ENCODE assay signal across 11 cellular contexts in the genomic region with DNA sequence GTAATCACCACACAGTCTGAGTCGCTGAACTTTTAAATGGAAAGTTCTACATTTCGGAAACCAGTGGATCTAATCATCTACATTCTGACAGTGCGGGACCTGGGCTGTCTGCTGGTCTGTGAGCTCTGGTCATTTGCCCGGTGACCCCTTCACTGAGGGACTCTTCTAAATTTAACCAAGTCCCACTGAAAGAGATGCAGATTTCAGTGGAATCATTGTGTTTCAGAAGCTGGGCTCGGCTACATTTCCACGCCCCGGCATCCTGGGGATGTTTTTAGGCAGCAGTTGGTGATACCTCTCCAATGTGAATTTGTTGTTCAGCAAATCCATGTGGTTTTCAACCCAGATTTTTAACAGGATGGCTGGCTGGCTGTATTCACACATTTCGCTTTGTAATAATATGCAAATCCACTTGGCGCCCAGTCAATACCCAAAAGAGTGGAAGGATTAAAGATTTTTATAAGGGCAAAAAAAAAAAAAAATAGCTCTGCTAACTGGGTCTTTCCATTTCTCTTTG.
DNase-seq lines count a peak whose midpoint lies in the region; TF ChIP-seq lines count a peak whose summit lies in the region.
"Had no signal": no experiment of that assay in that cellular context is flagged by ENCODE, and none has a peak within 500 bp of the region (broad histone marks: within the 10 kb centered on the region; RNA-seq: fewer than 3 reads in every experiment).

No MANE protein-coding gene starts in this region.

- H4K20me1 ChIP-seq in smooth muscle cell (ENCODE audit: low read depth) = peaks cover 87% of the 10 kb centered on the region

- H3K4me3 ChIP-seq in dorsolateral prefrontal cortex = peak overlapping the region in 42 of 59 donors; percentile 0 to 54 (median 30)
- H3K4me3 ChIP-seq in mesodermal cell (ENCODE audit: extremely low read depth, insufficient read depth, low read length, poor library complexity, severe bottlenecking) = no peak overlapping the region
- H3K4me3 ChIP-seq in smooth muscle cell = no peak overlapping the region
- no peak overlapping the region for H3K4me3 ChIP-seq in ascending aorta
- H3K4me3 ChIP-seq: upper lobe of right lung had no signal

- H3K4me1 ChIP-seq in mesodermal cell (ENCODE audit: control insufficient read depth, insufficient read depth, low read length, poor library complexity, severe bottlenecking) (peaks cover 80% of the 10 kb centered on the region), smooth muscle cell (ENCODE audit: low read depth) (peaks cover 70% of the 10 kb centered on the region), ascending aorta (peaks cover 0 to 8% of the 10 kb centered on the region in 2 donors)
- H3K4me1 ChIP-seq: upper lobe of right lung had no signal

- H3F3A ChIP-seq in smooth muscle cell (ENCODE audit: low read depth) = peaks cover 39% of the 10 kb centered on the region

- intact Hi-C loops in dorsolateral prefrontal cortex (cut with DNase I) (no loop called here), ascending aorta (cut with DNase I) (no loop called here)

- DNase-seq in NCI-H1048 (lab: John Stamatoyannopoulos, UW) (peak; percentile 58), dorsolateral prefrontal cortex (peak in 5 of 10 donors; percentile 37 to 66 (median 44)), smooth muscle cell (lab: John Stamatoyannopoulos, UW; ENCODE audit: unreplicated experiment) (no peak), SKM-1 treated with dmso at 0.1 percent for 144 hours (lab: John Stamatoyannopoulos, UW; ENCODE audit: unreplicated experiment) (no peak), cortex of kidney (lab: John Stamatoyannopoulos, UW) (no peak), NCI-H187 (lab: John Stamatoyannopoulos, UW) (no peak), ascending aorta (ENCODE audit: low spot score in 2 of 2) (no peak)
- DNase-seq: T-helper 17 cell, upper lobe of right lung had no signal

- H3K9me3 ChIP-seq in mesodermal cell (ENCODE audit: control insufficient read depth, low read length) (no peaks in the 10 kb centered on the region), smooth muscle cell (replicated peaks; ENCODE audit: low read depth) (no peaks in the 10 kb centered on the region), ascending aorta (no peaks in the 10 kb centered on the region)
- H3K9me3 ChIP-seq: upper lobe of right lung had no signal

- WGBS in mesodermal cell (ENCODE audit: insufficient coverage in 2 of 2), 2 experiments = 34 to 51% methylated on average over 7 to 8 of the region's 9 CpGs
- 49% methylated on average over 9 of the region's 9 CpGs for WGBS in smooth muscle cell (ENCODE audit: low lambda C conversion rate)

- H2AFZ ChIP-seq in smooth muscle cell (ENCODE audit: low read depth) = no peak overlapping the region

- H3K27me3 ChIP-seq in dorsolateral prefrontal cortex = no peaks in the 10 kb centered on the region
- H3K27me3 ChIP-seq in smooth muscle cell (ENCODE audit: low read depth) = no peaks in the 10 kb centered on the region
- no peaks in the 10 kb centered on the region for H3K27me3 ChIP-seq in ascending aorta
- H3K27me3 ChIP-seq: upper lobe of right lung had no signal

- peak overlapping the region; percentile 90 for H3K9ac ChIP-seq in smooth muscle cell (ENCODE audit: low read depth)

- H3K79me2 ChIP-seq in smooth muscle cell (ENCODE audit: low read depth) = peaks cover 84% of the 10 kb centered on the region

- no peak for TF ChIP-seq CTCF in dorsolateral prefrontal cortex (IDR thresholded peaks at IDR 0.05 in 54 of 56, conservative IDR thresholded peaks at IDR 0.05 in 2 of 56; ENCODE audit: low read depth in 1 of 56, partially characterized antibody in 56 of 56)
- no peak for TF ChIP-seq CTCF in smooth muscle cell (IDR thresholded peaks at IDR 0.05; ENCODE audit: borderline replicate concordance, insufficient read depth, poor library complexity, severe bottlenecking)
- no peak for TF ChIP-seq CTCF in ascending aorta (IDR thresholded peaks at IDR 0.05)

- H3K27ac ChIP-seq in dorsolateral prefrontal cortex (peak overlapping the region in 46 of 59 donors; percentile 2 to 78 (median 55)), mesodermal cell (ENCODE audit: low read depth, low read length, severe bottlenecking) (peak overlapping the region; percentile 93), smooth muscle cell (ENCODE audit: low read depth) (peak overlapping the region; percentile 98), ascending aorta (no peak overlapping the region)
- H3K27ac ChIP-seq: epithelial cell of prostate, upper lobe of right lung had no signal

- H3K36me3 ChIP-seq in mesodermal cell (ENCODE audit: control insufficient read depth, insufficient read depth, low read length) = peaks cover 31% of the 10 kb centered on the region
- no peaks in the 10 kb centered on the region for H3K36me3 ChIP-seq in smooth muscle cell (ENCODE audit: low read depth)
- no peaks in the 10 kb centered on the region for H3K36me3 ChIP-seq in ascending aorta
- H3K36me3 ChIP-seq: upper lobe of right lung had no signal

- peak overlapping the region; percentile 78 for H3K4me2 ChIP-seq in smooth muscle cell

Comparison
In these comparisons a context has a peak if more than half of its experiments do, and no peak if none do; other contexts are left out.
1. H3K27ac ChIP-seq: peak in dorsolateral prefrontal cortex (46 of 59), mesodermal cell (single experiment) and smooth muscle cell (single experiment); none in ascending aorta (0 of 2).
2. H3K4me3 ChIP-seq: peak in dorsolateral prefrontal cortex (42 of 59); none in mesodermal cell (single experiment), smooth muscle cell (single experiment) and ascending aorta (0 of 2).